Comparison of ENCODE assay signal across 8 cellular contexts in the genomic region with DNA sequence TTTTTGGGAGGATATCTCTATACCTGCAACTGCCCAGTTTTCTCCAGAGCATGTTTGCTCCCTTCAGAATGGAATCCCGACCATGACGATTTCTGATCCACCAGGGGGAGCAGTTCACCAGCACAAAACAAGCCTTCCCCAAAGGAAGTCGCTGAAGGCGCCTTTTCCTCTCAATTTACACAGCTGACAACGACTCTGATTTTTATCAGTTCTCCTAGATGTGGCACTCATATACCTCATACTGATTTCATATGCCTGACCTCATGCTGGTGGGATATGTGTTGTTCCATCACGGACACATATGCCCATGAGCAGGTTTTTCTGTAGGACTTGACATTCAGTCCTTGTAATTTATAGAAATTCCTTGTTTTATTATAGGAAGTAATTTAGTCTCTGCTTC.
DNase-seq lines count a peak whose midpoint lies in the region; ATAC-seq, FAIRE-seq and TF ChIP-seq lines count a peak whose summit lies in the region.

No MANE protein-coding gene starts in this region.

- TF ChIP-seq EP300 in K562 (IDR thresholded peaks at IDR 0.05; ENCODE audit: low read length): 0 out of 2 replicates have a peak, but pooled peaks have one; percentile 2

- H3K4me2 ChIP-seq in GM23248 (ENCODE audit: unreplicated experiment) (peak overlapping the region; percentile 60), K562 (ENCODE audit: insufficient read depth, low read length) (peak overlapping the region; percentile 45; the same call in 1 of the 2 replicates)

- H3K9me2 ChIP-seq in GM23248 (ENCODE audit: insufficient read depth): no peaks in the 10 kb centered on the region

- H3K4me1 ChIP-seq in GM23248 (ENCODE audit: insufficient read depth): peaks cover 35% of the 10 kb centered on the region
- H3K4me1 ChIP-seq in K562 (replicated peaks in 1 of 2; ENCODE audit: control insufficient read depth in 2 of 2, insufficient read depth in 2 of 2, low read length in 2 of 2): peaks cover 0 to 4% of the 10 kb centered on the region in 2 experiments; a peak in 3 of 5 replicates
- H3K4me1 ChIP-seq in iPS DF 6.9 (ENCODE audit: control insufficient read depth, insufficient read depth, low read length): 0 out of 2 replicates have a peak, but pooled peaks cover 1% of the 10 kb centered on the region

- no peaks in the 10 kb centered on the region for H3K9me3 ChIP-seq in GM23248 (ENCODE audit: low read depth)
- no peaks in the 10 kb centered on the region for H3K9me3 ChIP-seq in K562 (replicated peaks; ENCODE audit: control insufficient read depth, insufficient read depth, low read depth, low read length)
- H3K9me3 ChIP-seq in iPS DF 6.9 (ENCODE audit: control insufficient read depth, insufficient read depth, low read length): no peaks in the 10 kb centered on the region

- in situ Hi-C loops in GM23248 (cut with MboI) (loop anchor here (25.0 kb wide), 2 partner anchors 1328 to 1978 kb away; no protein-coding TSS in a partner anchor), K562 (cut with MboI) (no loop called here)

- H3K27ac ChIP-seq in GM23248 (no peak overlapping the region), K562 (ENCODE audit: extremely low read depth, low read depth, low read length) (no peak overlapping the region), iPS DF 6.9 (ENCODE audit: low read length) (no peak overlapping the region)

- TF ChIP-seq POLR2A in K562 (conservative IDR thresholded peaks at IDR 0.05): no peak

- no peaks in the 10 kb centered on the region for H3K9me1 ChIP-seq in K562 (ENCODE audit: control insufficient read depth, insufficient read depth, low read length)

- H3K9ac ChIP-seq in GM23248 (no peak overlapping the region), K562 (ENCODE audit: insufficient read depth in 1 of 2, low read depth in 2 of 2, low read length in 2 of 2) (no peak overlapping the region)

- ATAC-seq in K562: peak; percentile 95
- no peak for ATAC-seq in GM19397 (IDR thresholded peaks at IDR 0.05; ENCODE audit: unreplicated experiment)

- no peak for DNase-seq in D721Med (ENCODE audit: insufficient read length, low spot score)
- DNase-seq in GM23248: peak; percentile 86
- DNase-seq in NCI-H1105 (lab: John Stamatoyannopoulos, UW): peak; percentile 30
- peak in 3 of 5 experiments; percentile 9 to 65 (median 12) for DNase-seq in T-helper 2 cell
- DNase-seq in K562 (ENCODE audit: extremely low read depth in 1 of 4, low spot score in 3 of 4): peak; percentile 49 to 85 (median 58)
- DNase-seq in iPS DF 6.9 (ENCODE audit: low read depth, low spot score): peak; percentile 47
- DNase-seq in stimulated activated CD4-positive, alpha-beta T cell treated with anti-CD3 and anti-CD28 coated beads, Interleukin-12 subunit alpha, Interleukin-12 subunit beta, amount 100 ng/mL, for 48 hours (ENCODE audit: low read depth in 2 of 3, low spot score in 1 of 3): peak; percentile 24 to 46 (median 30)

- CTCF ChIA-PET in K562 (lab: Yijun Ruan, JAX; ENCODE audit: low intra/inter-chr PET ratio): interaction anchor here (0.6 kb wide), 1 partner anchor 1745 kb away, joined by 3 read pairs; no protein-coding TSS in a partner anchor

- H4K20me1 ChIP-seq in GM23248 (ENCODE audit: insufficient read depth): no peaks in the 10 kb centered on the region
- no peaks in the 10 kb centered on the region for H4K20me1 ChIP-seq in K562 (replicated peaks; ENCODE audit: control insufficient read depth, insufficient read depth, low read length)

- no peaks in the 10 kb centered on the region for H3K27me3 ChIP-seq in GM23248 (replicated peaks; ENCODE audit: insufficient read depth)
- H3K27me3 ChIP-seq in K562 (ENCODE audit: control insufficient read depth in 2 of 2, insufficient read depth in 2 of 2, low read length in 2 of 2): no peaks in the 10 kb centered on the region; a peak in 1 of 5 replicates
- H3K27me3 ChIP-seq in iPS DF 6.9 (ENCODE audit: control insufficient read depth, insufficient read depth, low read length): no peaks in the 10 kb centered on the region

- H3K4me3 ChIP-seq in GM23248 (no peak overlapping the region), K562 (no peak overlapping the region), iPS DF 6.9 (ENCODE audit: low read length) (no peak overlapping the region)

- intact Hi-C loops in K562 (cut with micrococcal nuclease): loop anchor here (1.0 to 5.0 kb wide), 4 partner anchors 87 to 1068 kb away; no protein-coding TSS in a partner anchor

- H3F3A ChIP-seq in GM23248 (ENCODE audit: insufficient read depth): peaks cover 16% of the 10 kb centered on the region

- FAIRE-seq in D721Med (lab: Jason Lieb, UNC): peak; percentile 48
- FAIRE-seq in K562 (lab: Jason Lieb, UNC): peak; percentile 92

- TF ChIP-seq RAD21 in K562 (CRISPR knock-in tag; conservative IDR thresholded peaks at IDR 0.05 in 1 of 2, IDR thresholded peaks at IDR 0.05 in 1 of 2): peak; percentile 85 to 91

- TF ChIP-seq CTCF in D721Med (IDR thresholded peaks at IDR 0.05; ENCODE audit: insufficient read depth, missing control alignments) (peak; percentile 75), K562 (IDR thresholded peaks at IDR 0.05 in 2 of 3, conservative IDR thresholded peaks at IDR 0.05 in 1 of 3; ENCODE audit: insufficient read depth in 2 of 3, low read depth in 1 of 3, low read length in 3 of 3) (peak; percentile 64 to 85 (median 79))

- peak overlapping the region; percentile 49; the same call in 1 of the 2 replicates for H2AFZ ChIP-seq in GM23248
- peak overlapping the region; percentile 58 for H2AFZ ChIP-seq in K562 (ENCODE audit: low read depth, low read length)

- POLR2A ChIA-PET in K562 (lab: Yijun Ruan, JAX): interaction anchor here (1.1 to 1.3 kb wide), 2 partner anchors 12 to 29 kb away, joined by 3 read pairs; no protein-coding TSS in a partner anchor

- H3K79me2 ChIP-seq in GM23248 (ENCODE audit: insufficient read depth): no peaks in the 10 kb centered on the region
- H3K79me2 ChIP-seq in K562 (ENCODE audit: control insufficient read depth, insufficient read depth, low read length): no peaks in the 10 kb centered on the region

- WGBS in GM23248 (ENCODE audit: low coverage in 1 of 2, low lambda C conversion rate in 2 of 2, missing lambda C conversion rate in 2 of 2), 2 experiments: 8 to 9% methylated on average over 6 of the region's 6 CpGs
- 0% methylated on average over 6 of the region's 6 CpGs for WGBS in K562 (ENCODE audit: insufficient coverage, low coverage, missing lambda C conversion rate)
- WGBS in iPS DF 6.9 (ENCODE audit: insufficient coverage, insufficient read length): no CpG with 5 or more reads among the region's 6 CpGs

- H3K36me3 ChIP-seq in GM23248 (ENCODE audit: low read depth) (no peaks in the 10 kb centered on the region), K562 (ENCODE audit: control insufficient read depth, insufficient read depth, low read length) (no peaks in the 10 kb centered on the region), iPS DF 6.9 (ENCODE audit: control insufficient read depth, insufficient read depth, low read length) (no peaks in the 10 kb centered on the region)

- no TSS peak for BruUV-seq in K562 (replicated peaks; lab: Mats Ljungman, UMichigan)

TF ChIP-seq in K562, 482 proteins besides CTCF, POLR2A, EP300 and RAD21 (continues in another document):
- TF ChIP-seq XRCC3 (IDR thresholded peaks at IDR 0.05) (no peak), CREM (IDR thresholded peaks at IDR 0.05; ENCODE audit: low read depth) (peak; percentile 43), KDM2B (CRISPR knock-in tag; IDR thresholded peaks at IDR 0.05) (no peak), ZNF143 (CRISPR knock-in tag; IDR thresholded peaks at IDR 0.05) (no peak), EZH2 (IDR thresholded peaks at IDR 0.05; ENCODE audit: borderline replicate concordance, low read depth, low read length) (no peak), RB1 (IDR thresholded peaks at IDR 0.05; ENCODE audit: low read depth) (0 out of 2 replicates have a peak, but pooled peaks have one; percentile 10), KAT8 (IDR thresholded peaks at IDR 0.05; ENCODE audit: low read depth) (no peak), PHF20 (IDR thresholded peaks at IDR 0.05; ENCODE audit: partially characterized antibody) (no peak), ARID1B (IDR thresholded peaks at IDR 0.05) (no peak), ZNF583 (CRISPR knock-in tag; IDR thresholded peaks at IDR 0.05) (no peak)
- TF ChIP-seq, protein P1, sequence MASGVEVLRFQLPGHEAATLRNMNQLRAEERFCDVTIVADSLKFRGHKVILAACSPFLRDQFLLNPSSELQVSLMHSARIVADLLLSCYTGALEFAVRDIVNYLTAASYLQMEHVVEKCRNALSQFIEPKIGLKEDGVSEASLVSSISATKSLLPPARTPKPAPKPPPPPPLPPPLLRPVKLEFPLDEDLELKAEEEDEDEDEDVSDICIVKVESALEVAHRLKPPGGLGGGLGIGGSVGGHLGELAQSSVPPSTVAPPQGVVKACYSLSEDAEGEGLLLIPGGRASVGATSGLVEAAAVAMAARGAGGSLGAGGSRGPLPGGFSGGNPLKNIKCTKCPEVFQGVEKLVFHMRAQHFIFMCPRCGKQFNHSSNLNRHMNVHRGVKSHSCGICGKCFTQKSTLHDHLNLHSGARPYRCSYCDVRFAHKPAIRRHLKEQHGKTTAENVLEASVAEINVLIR (CRISPR knock-in tag; IDR thresholded peaks at IDR 0.05): no peak
- TF ChIP-seq, protein P2, sequence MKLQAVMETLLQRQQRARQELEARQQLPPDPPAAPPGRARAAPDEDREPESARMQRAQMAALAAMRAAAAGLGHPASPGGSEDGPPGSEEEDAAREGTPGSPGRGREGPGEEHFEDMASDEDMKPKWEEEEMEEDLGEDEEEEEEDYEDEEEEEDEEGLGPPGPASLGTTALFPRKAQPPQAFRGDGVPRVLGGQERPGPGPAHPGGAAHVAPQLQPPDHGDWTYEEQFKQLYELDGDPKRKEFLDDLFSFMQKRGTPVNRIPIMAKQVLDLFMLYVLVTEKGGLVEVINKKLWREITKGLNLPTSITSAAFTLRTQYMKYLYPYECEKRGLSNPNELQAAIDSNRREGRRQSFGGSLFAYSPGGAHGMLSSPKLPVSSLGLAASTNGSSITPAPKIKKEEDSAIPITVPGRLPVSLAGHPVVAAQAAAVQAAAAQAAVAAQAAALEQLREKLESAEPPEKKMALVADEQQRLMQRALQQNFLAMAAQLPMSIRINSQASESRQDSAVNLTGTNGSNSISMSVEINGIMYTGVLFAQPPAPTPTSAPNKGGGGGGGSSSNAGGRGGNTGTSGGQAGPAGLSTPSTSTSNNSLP (IDR thresholded peaks at IDR 0.05; ENCODE audit: borderline replicate concordance, low read depth, low read length): 0 out of 2 replicates have a peak, but pooled peaks have one; percentile 31
